ENCODE assay signal across 11 cellular contexts in the genomic region with DNA sequence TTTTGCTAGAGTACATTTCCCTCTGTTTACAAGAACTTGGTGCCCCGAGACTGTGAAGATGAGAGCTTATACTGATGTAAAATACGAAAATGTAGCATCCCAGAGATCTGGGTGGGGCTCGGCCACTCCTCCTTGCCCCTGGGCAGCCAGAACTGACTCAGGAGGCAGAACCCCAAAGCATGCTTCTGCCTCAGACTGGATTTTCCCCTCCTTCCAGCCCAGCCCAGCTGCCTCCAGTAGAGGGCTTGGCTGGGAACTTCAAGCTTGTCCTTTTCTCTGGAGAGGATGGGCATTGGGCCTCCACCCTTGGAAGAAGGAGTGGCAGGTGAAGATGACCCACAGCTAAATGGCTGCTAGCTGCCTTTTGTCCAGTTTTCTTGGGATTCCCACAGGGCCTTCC.
DNase-seq lines count a peak whose midpoint lies in the region; ATAC-seq and TF ChIP-seq lines count a peak whose summit lies in the region.
"Had no signal": no experiment of that assay in that cellular context is flagged by ENCODE, and none has a peak within 500 bp of the region (broad histone marks: within the 10 kb centered on the region; RNA-seq: fewer than 3 reads in every experiment).

No MANE protein-coding gene starts in this region.

- H3K36me3 ChIP-seq in BLaER1 treated with 17β-estradiol and CSF1 and Interleukin-3, amounts not matched to agents 10 nM and 100 nM, result no peaks in the 10 kb centered on the region
- H3K36me3 ChIP-seq in rectal smooth muscle tissue (ENCODE audit: control insufficient read depth, insufficient read depth, low read length), result no peaks in the 10 kb centered on the region
- H3K36me3 ChIP-seq: lower lobe of right lung had no signal

- peak; percentile 56 for TF ChIP-seq CTCF in epithelial cell of esophagus (IDR thresholded peaks at IDR 0.05; ENCODE audit: insufficient read depth, low read depth, low read length, missing control alignments)

- ATAC-seq in GM19023 (IDR thresholded peaks at IDR 0.05; ENCODE audit: unreplicated experiment) (no peak), HG02870 (IDR thresholded peaks at IDR 0.05; ENCODE audit: unreplicated experiment) (no peak), HG03196 (IDR thresholded peaks at IDR 0.05; ENCODE audit: unreplicated experiment) (no peak)
- ATAC-seq: lower lobe of right lung had no signal

- H3K27ac ChIP-seq in BLaER1 treated with 17β-estradiol and CSF1 and Interleukin-3, amounts not matched to agents 10 nM and 100 nM, result peak overlapping the region in 10 of 11 experiments; percentile 2 to 99 (median 97); a peak in 17 of 22 replicates
- H3K27ac ChIP-seq in rectal smooth muscle tissue (ENCODE audit: low read depth, low read length), result peak overlapping the region; percentile 97
- H3K27ac ChIP-seq: lower lobe of right lung had no signal

- no peaks in the 10 kb centered on the region for H3K9me3 ChIP-seq in BLaER1 treated with 17β-estradiol and CSF1 and Interleukin-3, amounts not matched to agents 10 nM and 100 nM (replicated peaks in 1 of 11)
- H3K9me3 ChIP-seq: lower lobe of right lung had no signal

- H3K9ac ChIP-seq in BLaER1 treated with 17β-estradiol and CSF1 and Interleukin-3, amounts not matched to agents 10 nM and 100 nM, result peak overlapping the region in 7 of 11 experiments; percentile 17 to 92 (median 84); a peak in 10 of 22 replicates
- H3K9ac ChIP-seq in rectal smooth muscle tissue (ENCODE audit: low read length), result no peak overlapping the region

- no peaks in the 10 kb centered on the region for H3K27me3 ChIP-seq in BLaER1 treated with 17β-estradiol and CSF1 and Interleukin-3, amounts not matched to agents 10 nM and 100 nM
- H3K27me3 ChIP-seq in rectal smooth muscle tissue (ENCODE audit: control insufficient read depth, insufficient read depth, low read length), result no peaks in the 10 kb centered on the region

- no peak overlapping the region for H3K4me3 ChIP-seq in BLaER1 treated with 17β-estradiol and CSF1 and Interleukin-3, amounts not matched to agents 10 nM and 100 nM
- no peak overlapping the region for H3K4me3 ChIP-seq in epithelial cell of esophagus (ENCODE audit: low read length)
- H3K4me3 ChIP-seq in rectal smooth muscle tissue (ENCODE audit: low read length), result no peak overlapping the region
- H3K4me3 ChIP-seq: lower lobe of right lung had no signal

- H3K4me2 ChIP-seq in BLaER1 treated with 17β-estradiol and CSF1 and Interleukin-3, amounts not matched to agents 10 nM and 100 nM, result peak overlapping the region; percentile 89 to 98 (median 94)

- DNase-seq in NAMALWA (ENCODE audit: low spot score), result peak; percentile 1
- peak; percentile 94 for DNase-seq in epithelial cell of esophagus (ENCODE audit: low read depth)
- DNase-seq in NCI-H2081 (lab: John Stamatoyannopoulos, UW), result no peak
- DNase-seq: DND-41, lower lobe of right lung, NCI-H1694 had no signal

- peaks cover 98 to 100% (median 100%) of the 10 kb centered on the region in 10 experiments for H3K4me1 ChIP-seq in BLaER1 treated with 17β-estradiol and CSF1 and Interleukin-3, amounts not matched to agents 10 nM and 100 nM
- peaks cover 39% of the 10 kb centered on the region for H3K4me1 ChIP-seq in rectal smooth muscle tissue (ENCODE audit: control insufficient read depth, insufficient read depth, low read length)

- no peaks in the 10 kb centered on the region for H4K20me1 ChIP-seq in BLaER1 treated with 17β-estradiol and CSF1 and Interleukin-3, amounts not matched to agents 10 nM and 100 nM

Comparison
In these comparisons a context has a peak if more than half of its experiments do, and no peak if none do; other contexts are left out.
1. DNase-seq: peak in NAMALWA (single experiment) and epithelial cell of esophagus (single experiment); none in NCI-H2081 (0 of 2).